1 cellular context compared by ENCODE assay signal in the genomic region with DNA sequence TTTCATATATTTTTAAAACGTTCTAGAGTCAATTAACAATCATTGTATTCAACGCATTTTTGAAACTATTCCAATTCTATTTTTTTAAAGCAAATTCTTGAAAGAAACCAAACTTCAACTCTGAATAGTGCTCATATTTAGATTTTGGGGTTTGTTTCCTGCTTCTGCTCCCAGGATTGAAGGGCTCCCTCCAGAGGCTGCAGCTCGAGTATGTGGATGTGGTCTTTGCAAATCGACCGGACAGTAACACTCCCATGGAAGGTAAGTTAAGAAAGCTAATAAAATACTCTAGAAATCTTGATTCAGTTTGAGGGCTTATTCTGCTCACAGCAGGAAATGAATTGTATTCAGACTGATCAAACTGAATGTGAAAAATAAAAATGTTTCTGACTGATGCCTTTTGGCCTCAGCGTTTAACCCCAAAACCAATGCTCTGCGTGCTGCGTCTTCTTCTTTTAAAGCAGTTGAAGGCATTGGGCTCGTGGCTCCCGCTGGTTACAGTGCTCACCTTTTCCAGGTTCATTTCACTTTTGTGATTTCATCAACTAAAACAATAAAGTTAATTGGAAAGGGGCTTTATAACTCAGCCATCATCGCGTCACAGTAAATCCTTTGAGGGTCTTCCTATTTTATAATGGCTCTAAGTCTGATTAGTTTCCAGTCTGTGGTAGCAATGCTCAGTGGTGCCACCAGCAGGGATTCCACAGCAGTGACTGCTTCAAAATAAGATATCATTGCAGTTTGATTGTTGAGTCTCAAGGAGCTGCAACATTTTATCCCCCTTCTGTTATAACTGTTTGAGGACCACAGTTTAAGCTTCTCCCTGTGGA.
TF ChIP-seq lines count a peak whose summit lies in the region.

No MANE protein-coding gene starts in this region.

TF ChIP-seq in GM23338, 12 proteins besides CTCF, POLR2A, EP300 and RAD21 (continued from another document):
- TF ChIP-seq, protein P1, sequence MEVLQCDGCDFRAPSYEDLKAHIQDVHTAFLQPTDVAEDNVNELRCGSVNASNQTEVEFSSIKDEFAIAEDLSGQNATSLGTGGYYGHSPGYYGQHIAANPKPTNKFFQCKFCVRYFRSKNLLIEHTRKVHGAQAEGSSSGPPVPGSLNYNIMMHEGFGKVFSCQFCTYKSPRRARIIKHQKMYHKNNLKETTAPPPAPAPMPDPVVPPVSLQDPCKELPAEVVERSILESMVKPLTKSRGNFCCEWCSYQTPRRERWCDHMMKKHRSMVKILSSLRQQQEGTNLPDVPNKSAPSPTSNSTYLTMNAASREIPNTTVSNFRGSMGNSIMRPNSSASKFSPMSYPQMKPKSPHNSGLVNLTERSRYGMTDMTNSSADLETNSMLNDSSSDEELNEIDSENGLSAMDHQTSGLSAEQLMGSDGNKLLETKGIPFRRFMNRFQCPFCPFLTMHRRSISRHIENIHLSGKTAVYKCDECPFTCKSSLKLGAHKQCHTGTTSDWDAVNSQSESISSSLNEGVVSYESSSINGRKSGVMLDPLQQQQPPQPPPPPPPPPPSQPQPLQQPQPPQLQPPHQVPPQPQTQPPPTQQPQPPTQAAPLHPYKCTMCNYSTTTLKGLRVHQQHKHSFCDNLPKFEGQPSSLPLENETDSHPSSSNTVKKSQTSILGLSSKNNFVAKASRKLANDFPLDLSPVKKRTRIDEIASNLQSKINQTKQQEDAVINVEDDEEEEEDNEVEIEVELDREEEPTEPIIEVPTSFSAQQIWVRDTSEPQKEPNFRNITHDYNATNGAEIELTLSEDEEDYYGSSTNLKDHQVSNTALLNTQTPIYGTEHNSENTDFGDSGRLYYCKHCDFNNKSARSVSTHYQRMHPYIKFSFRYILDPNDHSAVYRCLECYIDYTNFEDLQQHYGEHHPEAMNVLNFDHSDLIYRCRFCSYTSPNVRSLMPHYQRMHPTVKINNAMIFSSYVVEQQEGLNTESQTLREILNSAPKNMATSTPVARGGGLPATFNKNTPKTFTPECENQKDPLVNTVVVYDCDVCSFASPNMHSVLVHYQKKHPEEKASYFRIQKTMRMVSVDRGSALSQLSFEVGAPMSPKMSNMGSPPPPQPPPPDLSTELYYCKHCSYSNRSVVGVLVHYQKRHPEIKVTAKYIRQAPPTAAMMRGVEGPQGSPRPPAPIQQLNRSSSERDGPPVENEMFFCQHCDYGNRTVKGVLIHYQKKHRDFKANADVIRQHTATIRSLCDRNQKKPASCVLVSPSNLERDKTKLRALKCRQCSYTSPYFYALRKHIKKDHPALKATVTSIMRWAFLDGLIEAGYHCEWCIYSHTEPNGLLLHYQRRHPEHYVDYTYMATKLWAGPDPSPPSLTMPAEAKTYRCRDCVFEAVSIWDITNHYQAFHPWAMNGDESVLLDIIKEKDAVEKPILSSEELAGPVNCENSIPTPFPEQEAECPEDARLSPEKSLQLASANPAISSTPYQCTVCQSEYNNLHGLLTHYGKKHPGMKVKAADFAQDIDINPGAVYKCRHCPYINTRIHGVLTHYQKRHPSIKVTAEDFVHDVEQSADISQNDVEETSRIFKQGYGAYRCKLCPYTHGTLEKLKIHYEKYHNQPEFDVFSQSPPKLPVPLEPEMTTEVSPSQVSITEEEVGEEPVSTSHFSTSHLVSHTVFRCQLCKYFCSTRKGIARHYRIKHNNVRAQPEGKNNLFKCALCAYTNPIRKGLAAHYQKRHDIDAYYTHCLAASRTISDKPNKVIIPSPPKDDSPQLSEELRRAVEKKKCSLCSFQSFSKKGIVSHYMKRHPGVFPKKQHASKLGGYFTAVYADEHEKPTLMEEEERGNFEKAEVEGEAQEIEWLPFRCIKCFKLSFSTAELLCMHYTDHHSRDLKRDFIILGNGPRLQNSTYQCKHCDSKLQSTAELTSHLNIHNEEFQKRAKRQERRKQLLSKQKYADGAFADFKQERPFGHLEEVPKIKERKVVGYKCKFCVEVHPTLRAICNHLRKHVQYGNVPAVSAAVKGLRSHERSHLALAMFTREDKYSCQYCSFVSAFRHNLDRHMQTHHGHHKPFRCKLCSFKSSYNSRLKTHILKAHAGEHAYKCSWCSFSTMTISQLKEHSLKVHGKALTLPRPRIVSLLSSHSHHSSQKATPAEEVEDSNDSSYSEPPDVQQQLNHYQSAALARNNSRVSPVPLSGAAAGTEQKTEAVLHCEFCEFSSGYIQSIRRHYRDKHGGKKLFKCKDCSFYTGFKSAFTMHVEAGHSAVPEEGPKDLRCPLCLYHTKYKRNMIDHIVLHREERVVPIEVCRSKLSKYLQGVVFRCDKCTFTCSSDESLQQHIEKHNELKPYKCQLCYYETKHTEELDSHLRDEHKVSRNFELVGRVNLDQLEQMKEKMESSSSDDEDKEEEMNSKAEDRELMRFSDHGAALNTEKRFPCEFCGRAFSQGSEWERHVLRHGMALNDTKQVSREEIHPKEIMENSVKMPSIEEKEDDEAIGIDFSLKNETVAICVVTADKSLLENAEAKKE (CRISPR knock-in tag; IDR thresholded peaks at IDR 0.05), result no peak
- no peak for TF ChIP-seq EZH2phosphoT487 (IDR thresholded peaks at IDR 0.05; ENCODE audit: unreplicated experiment)
- TF ChIP-seq ZNF331 (CRISPR knock-in tag; IDR thresholded peaks at IDR 0.05; ENCODE audit: low read depth), result no peak
- TF ChIP-seq, protein P2, sequence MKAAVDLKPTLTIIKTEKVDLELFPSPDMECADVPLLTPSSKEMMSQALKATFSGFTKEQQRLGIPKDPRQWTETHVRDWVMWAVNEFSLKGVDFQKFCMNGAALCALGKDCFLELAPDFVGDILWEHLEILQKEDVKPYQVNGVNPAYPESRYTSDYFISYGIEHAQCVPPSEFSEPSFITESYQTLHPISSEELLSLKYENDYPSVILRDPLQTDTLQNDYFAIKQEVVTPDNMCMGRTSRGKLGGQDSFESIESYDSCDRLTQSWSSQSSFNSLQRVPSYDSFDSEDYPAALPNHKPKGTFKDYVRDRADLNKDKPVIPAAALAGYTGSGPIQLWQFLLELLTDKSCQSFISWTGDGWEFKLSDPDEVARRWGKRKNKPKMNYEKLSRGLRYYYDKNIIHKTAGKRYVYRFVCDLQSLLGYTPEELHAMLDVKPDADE (IDR thresholded peaks at IDR 0.05), result no peak
- TF ChIP-seq EZH2 (IDR thresholded peaks at IDR 0.05; ENCODE audit: low read depth, unreplicated experiment), result no peak
